In the genomic region with DNA sequence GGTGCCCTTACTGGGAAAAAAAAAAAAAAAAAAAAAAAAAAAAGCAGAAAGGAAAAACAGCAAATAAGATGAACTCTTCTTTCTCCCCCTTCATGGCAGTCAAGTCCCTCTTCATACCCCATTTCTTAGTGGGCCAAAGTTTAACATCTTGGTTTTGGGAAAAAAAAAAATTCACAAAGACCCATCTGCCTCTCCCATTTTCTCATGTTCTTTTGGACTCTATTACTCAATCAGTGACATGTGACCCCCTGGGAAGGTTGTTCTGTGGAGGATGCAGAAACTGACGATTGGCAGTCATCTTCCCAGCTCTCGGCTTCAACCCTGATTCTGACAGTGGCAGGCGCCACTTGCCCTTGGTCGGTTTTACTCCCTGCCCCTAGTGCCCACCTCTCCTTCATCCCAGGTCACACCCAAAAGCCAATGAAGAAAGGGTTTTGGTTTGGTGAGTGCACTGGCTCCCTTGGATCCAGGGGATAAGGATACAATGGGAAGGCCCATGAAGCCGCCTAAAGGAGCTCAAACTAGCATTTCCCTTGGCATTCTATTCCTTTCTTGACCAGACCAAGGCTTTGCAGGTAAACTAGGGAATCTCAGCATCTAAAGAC, we compare ENCODE assay signal across 1 cellular context.
A peak's percentile ranks its signal among the peaks of the same experiment; 100 is the strongest.
TF ChIP-seq lines count a peak whose summit lies in the region.

No MANE protein-coding gene starts in this region.

TF ChIP-seq in A549, 52 proteins besides CTCF, POLR2A, EP300 and RAD21:
- TF ChIP-seq ATOH8 (CRISPR knock-in tag; IDR thresholded peaks at IDR 0.05; ENCODE audit: low read depth) (no peak), CEBPB (IDR thresholded peaks at IDR 0.05) (peak in 1 of 2 experiments; percentile 25; a peak in 1 of 4 replicates)
